In the genomic region with DNA sequence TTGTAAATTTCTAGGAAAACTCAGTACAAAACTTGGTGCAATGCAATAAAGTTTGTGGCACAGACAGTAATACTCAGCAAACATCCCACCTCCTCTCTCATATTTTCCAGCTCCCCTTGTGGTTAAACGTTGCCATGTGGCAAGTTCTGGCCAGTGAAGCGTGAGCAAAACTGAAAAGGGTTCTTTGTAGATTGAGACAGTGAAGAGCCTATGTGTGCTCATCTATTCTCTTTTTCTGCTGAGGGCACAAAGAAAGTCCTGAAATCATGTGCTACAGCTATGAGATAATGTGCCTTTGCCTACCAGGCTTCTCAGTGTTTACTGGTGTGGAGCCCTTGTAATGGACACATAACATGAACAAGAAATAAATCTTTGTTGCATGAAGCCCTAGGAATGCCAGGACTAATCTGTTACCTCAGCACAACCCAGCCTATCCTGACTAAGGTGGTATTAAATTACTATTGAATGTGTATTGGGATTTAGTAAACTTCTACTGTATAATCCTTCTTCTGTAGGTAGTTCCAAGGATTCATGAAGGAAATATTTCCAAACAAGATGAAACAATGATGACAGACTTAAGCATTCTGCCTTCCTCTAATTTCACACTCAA, we compare ENCODE assay signal across 12 cellular contexts. TPM values are rescaled to one million over a fixed set of nuclear protein-coding genes. Genes with fewer than 3 reads are reported as not detected.
DNase-seq lines count a peak whose midpoint lies in the region; ATAC-seq and TF ChIP-seq lines count a peak whose summit lies in the region.
"Had no signal": no experiment of that assay in that cellular context is flagged by ENCODE, and none has a peak within 500 bp of the region (broad histone marks: within the 10 kb centered on the region; RNA-seq: fewer than 3 reads in every experiment).

No MANE protein-coding gene starts in this region.

- no peaks in the 10 kb centered on the region for H3K36me3 ChIP-seq in tibial artery
- H3K36me3 ChIP-seq: uterus had no signal

- peak; percentile 44 for DNase-seq in activated CD4-positive, alpha-beta T cell treated with anti-CD3 and anti-CD28 coated beads for 36 hours
- DNase-seq in activated CD4-positive, alpha-beta T cell treated with anti-CD3 and anti-CD28 coated beads for 4 hours: no peak
- peak; percentile 68 for DNase-seq in Jurkat, Clone E6-1 (ENCODE audit: low read depth, low spot score)
- peak in 49 of 61 donors; percentile 3 to 87 (median 50) for DNase-seq in caudate nucleus (lab: John Stamatoyannopoulos, UW)
- no peak for DNase-seq in stimulated activated effector memory CD8-positive, alpha-beta T cell treated with anti-CD3 and anti-CD28 coated beads, Interleukin-12 subunit alpha, Interleukin-12 subunit beta, amount 100 ng/mL, for 72 hours (ENCODE audit: low spot score in 2 of 2)
- DNase-seq in tibial artery: no peak
- no peak for DNase-seq in SK-N-DZ (ENCODE audit: low spot score)
- DNase-seq: effector memory CD8-positive, alpha-beta T cell; NCI-H1105; uterus had no signal

- H3K27me3 Mint-ChIP-seq in activated CD4-positive, alpha-beta T cell treated with anti-CD3 and anti-CD28 coated beads for 36 hours: peaks cover 4% of the 10 kb centered on the region

- H3K4me1 Mint-ChIP-seq in activated CD4-positive, alpha-beta T cell treated with anti-CD3 and anti-CD28 coated beads for 36 hours: peaks cover 4% of the 10 kb centered on the region
- peaks cover 5% of the 10 kb centered on the region for H3K4me1 Mint-ChIP-seq in stimulated activated effector memory CD8-positive, alpha-beta T cell treated with anti-CD3 and anti-CD28 coated beads, Interleukin-12 subunit alpha, Interleukin-12 subunit beta, amount 100 ng/mL, for 72 hours

- CTCF ChIA-PET in activated CD4-positive, alpha-beta T cell treated with anti-CD3 and anti-CD28 coated beads for 36 hours (lab: Charles Lee): interaction anchor here (1.9 kb wide), 1 partner anchor 20 kb away, joined by 8 read pairs; no protein-coding TSS in a partner anchor

- intact Hi-C loops in activated CD4-positive, alpha-beta T cell treated with anti-CD3 and anti-CD28 coated beads for 36 hours (cut with DNase I, micrococcal nuclease): no loop called here
- intact Hi-C loops in tibial artery (cut with DNase I; ENCODE audit: low total_unique reads): no loop called here

- peak; percentile 84 for ATAC-seq in activated CD4-positive, alpha-beta T cell treated with anti-CD3 and anti-CD28 coated beads for 36 hours
- peak; percentile 97 for ATAC-seq in stimulated activated effector memory CD8-positive, alpha-beta T cell treated with anti-CD3 and anti-CD28 coated beads, Interleukin-12 subunit alpha, Interleukin-12 subunit beta, amount 100 ng/mL, for 72 hours
- ATAC-seq in HG02678 (IDR thresholded peaks at IDR 0.05; ENCODE audit: unreplicated experiment): no peak
- ATAC-seq: effector memory CD8-positive, alpha-beta T cell had no signal

- no peak overlapping the region for H3K4me3 Mint-ChIP-seq in activated CD4-positive, alpha-beta T cell treated with anti-CD3 and anti-CD28 coated beads for 36 hours
- no peak overlapping the region for H3K4me3 Mint-ChIP-seq in stimulated activated effector memory CD8-positive, alpha-beta T cell treated with anti-CD3 and anti-CD28 coated beads, Interleukin-12 subunit alpha, Interleukin-12 subunit beta, amount 100 ng/mL, for 72 hours
- H3K4me3 Mint-ChIP-seq: activated T-helper 1 cell treated with anti-CD3 and anti-CD28 coated beads, Interleukin-12 subunit alpha, Interleukin-12 subunit beta, Interleukin-2, Interleukin-4 antibody, amounts not matched to agents 30 ng/mL and 10 ng/mL and 1 ng/mL, durations not matched to agents 14 hours and 24 hours and 36 hours; effector memory CD8-positive, alpha-beta T cell had no signal

- no peak overlapping the region for H3K27ac Mint-ChIP-seq in activated CD4-positive, alpha-beta T cell treated with anti-CD3 and anti-CD28 coated beads for 36 hours
- H3K27ac Mint-ChIP-seq in stimulated activated effector memory CD8-positive, alpha-beta T cell treated with anti-CD3 and anti-CD28 coated beads, Interleukin-12 subunit alpha, Interleukin-12 subunit beta, amount 100 ng/mL, for 72 hours: no peak overlapping the region
- H3K27ac Mint-ChIP-seq: activated T-helper 1 cell treated with anti-CD3 and anti-CD28 coated beads, Interleukin-12 subunit alpha, Interleukin-12 subunit beta, Interleukin-2, Interleukin-4 antibody, amounts not matched to agents 30 ng/mL and 10 ng/mL and 1 ng/mL, durations not matched to agents 14 hours and 24 hours and 36 hours had no signal

- H3K4me1 ChIP-seq in tibial artery: no peaks in the 10 kb centered on the region
- H3K4me1 ChIP-seq: uterus had no signal

- H3K9me3 Mint-ChIP-seq in activated CD4-positive, alpha-beta T cell treated with anti-CD3 and anti-CD28 coated beads for 36 hours (ENCODE audit: low read depth): no peaks in the 10 kb centered on the region
- no peaks in the 10 kb centered on the region for H3K9me3 Mint-ChIP-seq in stimulated activated effector memory CD8-positive, alpha-beta T cell treated with anti-CD3 and anti-CD28 coated beads, Interleukin-12 subunit alpha, Interleukin-12 subunit beta, amount 100 ng/mL, for 72 hours
- H3K9me3 Mint-ChIP-seq: activated T-helper 1 cell treated with anti-CD3 and anti-CD28 coated beads, Interleukin-12 subunit alpha, Interleukin-12 subunit beta, Interleukin-2, Interleukin-4 antibody, amounts not matched to agents 30 ng/mL and 10 ng/mL and 1 ng/mL, durations not matched to agents 14 hours and 24 hours and 36 hours; effector memory CD8-positive, alpha-beta T cell had no signal

- H3K27me3 ChIP-seq in tibial artery: no peaks in the 10 kb centered on the region
- H3K27me3 ChIP-seq: uterus had no signal

- H3K36me3 Mint-ChIP-seq in activated CD4-positive, alpha-beta T cell treated with anti-CD3 and anti-CD28 coated beads for 36 hours (ENCODE audit: low read depth): no peaks in the 10 kb centered on the region
- H3K36me3 Mint-ChIP-seq in stimulated activated effector memory CD8-positive, alpha-beta T cell treated with anti-CD3 and anti-CD28 coated beads, Interleukin-12 subunit alpha, Interleukin-12 subunit beta, amount 100 ng/mL, for 72 hours: no peaks in the 10 kb centered on the region

- H3K27ac ChIP-seq in caudate nucleus (ENCODE audit: low read depth, low read length) (peak overlapping the region; percentile 95), tibial artery (no peak overlapping the region)
- H3K27ac ChIP-seq: uterus had no signal

- POLR2A ChIA-PET in activated CD4-positive, alpha-beta T cell treated with anti-CD3 and anti-CD28 coated beads for 36 hours (lab: Charles Lee): no interaction called here

- no peak overlapping the region for H3K4me3 ChIP-seq in Jurkat, Clone E6-1 (ENCODE audit: low read length)
- H3K4me3 ChIP-seq in tibial artery: no peak overlapping the region
- H3K4me3 ChIP-seq: uterus had no signal

- no peaks in the 10 kb centered on the region for H3K9me3 ChIP-seq in tibial artery
- H3K9me3 ChIP-seq: uterus had no signal

- no peak for TF ChIP-seq CTCF in tibial artery (IDR thresholded peaks at IDR 0.05)

RNA-seq across cellular contexts. Expression of a gene that starts 13.0 kb away (rescaled TPM):
- 100 to 1,000 TPM; 331 to 372 TPM for total RNA-seq in activated CD4-positive, alpha-beta T cell treated with anti-CD3 and anti-CD28 coated beads for 36 hours
- polyA plus RNA-seq in Jurkat, Clone E6-1 (2012; ENCODE audit: insufficient read depth, insufficient read length): 556 TPM
- 102 and 120 TPM in 2 replicates for polyA plus RNA-seq in SK-N-DZ (2014; cell fraction: cytosol; rRNA removed)
- 79.7 and 194 TPM in 2 replicates for polyA plus RNA-seq in SK-N-DZ (2014; cell fraction: nucleus; rRNA removed)

RNA-seq across cellular contexts. Expression of a gene that starts 47.7 kb away (rescaled TPM):
- total RNA-seq in activated CD4-positive, alpha-beta T cell treated with anti-CD3 and anti-CD28 coated beads for 36 hours: not detected
- not detected for polyA plus RNA-seq in Jurkat, Clone E6-1 (2012; ENCODE audit: insufficient read depth, insufficient read length)
- polyA plus RNA-seq in SK-N-DZ (2014; cell fraction: cytosol; rRNA removed): 0.21 TPM in 1 of 2 replicates, not detected in the other
- polyA plus RNA-seq in SK-N-DZ (2014; cell fraction: nucleus; rRNA removed): not detected in 2 replicates
- total RNA-seq: activated T-helper 1 cell treated with anti-CD3 and anti-CD28 coated beads, Interleukin-12 subunit alpha, Interleukin-12 subunit beta, Interleukin-2, Interleukin-4 antibody, amounts not matched to agents 30 ng/mL and 10 ng/mL and 1 ng/mL, durations not matched to agents 14 hours and 24 hours and 36 hours had no signal

Comparison
In these comparisons a context has a peak if more than half of its experiments do, and no peak if none do; other contexts are left out.
1. DNase-seq: peak in activated CD4-positive, alpha-beta T cell treated with anti-CD3 and anti-CD28 coated beads for 36 hours (single experiment), Jurkat, Clone E6-1 (single experiment) and caudate nucleus (49 of 61); none in activated CD4-positive, alpha-beta T cell treated with anti-CD3 and anti-CD28 coated beads for 4 hours (0 of 2), stimulated activated effector memory CD8-positive, alpha-beta T cell treated with anti-CD3 and anti-CD28 coated beads, Interleukin-12 subunit alpha, Interleukin-12 subunit beta, amount 100 ng/mL, for 72 hours (0 of 2), tibial artery (0 of 2) and SK-N-DZ (single experiment).